ENCODE assay signal across 21 cellular contexts in genomic region chr12:109655578-109655977, GRCh38. TPM values are rescaled to one million over a fixed set of nuclear protein-coding genes. Genes with fewer than 3 reads are reported as not detected.
DNase-seq lines count a peak whose midpoint lies in the region; ATAC-seq and TF ChIP-seq lines count a peak whose summit lies in the region.
"Had no signal": no experiment of that assay in that cellular context is flagged by ENCODE, and none has a peak within 500 bp of the region (broad histone marks: within the 10 kb centered on the region; RNA-seq: fewer than 3 reads in every experiment).

No MANE protein-coding gene starts in this region.

- peaks cover 53% of the 10 kb centered on the region for H3K4me1 ChIP-seq in BE2C
- H3K4me1 ChIP-seq in BLaER1 treated with 17β-estradiol and CSF1 and Interleukin-3, amounts not matched to agents 10 nM and 100 nM: peaks cover 0 to 55% (median 36%) of the 10 kb centered on the region in 10 experiments; a peak in 15 of 20 replicates
- no peaks in the 10 kb centered on the region for H3K4me1 ChIP-seq in upper lobe of left lung
- H3K4me1 ChIP-seq: A549 had no signal

- DNase-seq in NCI-H2171 treated with DMSO at 0.1 percent for 48 hours (lab: John Stamatoyannopoulos, UW) (peak; percentile 26), NCI-H2171 (lab: John Stamatoyannopoulos, UW) (no peak), BE2C (peak; percentile 86), neural crest cell (ENCODE audit: low read depth, low spot score) (no peak), upper lobe of left lung (no peak)
- DNase-seq in activated CD4-positive, alpha-beta memory T cell treated with anti-CD3 and anti-CD28 coated beads, Interleukin-2, amount 10 ng/mL, durations not matched to agents 7 days and 5 days: no peak
- DNase-seq: 8988T; ACHN; AML-193; Calu3; CD4-positive, alpha-beta memory T cell; COR-L47; DMS79; EL; GDM1; GM23248; H7; HCEC 1CT had no signal

- no peak for TF ChIP-seq EP300 in upper lobe of left lung (IDR thresholded peaks at IDR 0.05)

- H3K4me3 Mint-ChIP-seq in neural crest cell: no peak overlapping the region
- H3K4me3 Mint-ChIP-seq in activated CD4-positive, alpha-beta memory T cell treated with anti-CD3 and anti-CD28 coated beads, Interleukin-2, amount 10 ng/mL, durations not matched to agents 7 days and 5 days: no peak overlapping the region
- H3K4me3 Mint-ChIP-seq: CD4-positive, alpha-beta memory T cell had no signal

- H3K4me1 Mint-ChIP-seq in neural crest cell: no peaks in the 10 kb centered on the region
- H3K4me1 Mint-ChIP-seq in activated CD4-positive, alpha-beta memory T cell treated with anti-CD3 and anti-CD28 coated beads, Interleukin-2, amount 10 ng/mL, durations not matched to agents 7 days and 5 days: no peaks in the 10 kb centered on the region
- H3K4me1 Mint-ChIP-seq: CD4-positive, alpha-beta memory T cell had no signal

- H3K9me3 ChIP-seq in BE2C (no peaks in the 10 kb centered on the region), upper lobe of left lung (no peaks in the 10 kb centered on the region)
- H3K9me3 ChIP-seq in BLaER1 treated with 17β-estradiol and CSF1 and Interleukin-3, amounts not matched to agents 10 nM and 100 nM (replicated peaks in 1 of 11): no peaks in the 10 kb centered on the region
- H3K9me3 ChIP-seq: A549 had no signal

- no peaks in the 10 kb centered on the region for H3K9me3 Mint-ChIP-seq in neural crest cell
- no peaks in the 10 kb centered on the region for H3K9me3 Mint-ChIP-seq in activated CD4-positive, alpha-beta memory T cell treated with anti-CD3 and anti-CD28 coated beads, Interleukin-2, amount 10 ng/mL, durations not matched to agents 7 days and 5 days
- H3K9me3 Mint-ChIP-seq: CD4-positive, alpha-beta memory T cell had no signal

- 80 to 84% methylated on average over 2 of the region's 2 CpGs for WGBS in upper lobe of left lung, 2 donors

- ATAC-seq in upper lobe of left lung (ENCODE audit: low FRiP score in 2 of 2): no peak
- ATAC-seq: A549, GM12878 had no signal

- no peaks in the 10 kb centered on the region for H3K36me3 Mint-ChIP-seq in neural crest cell (ENCODE audit: low read depth)
- H3K36me3 Mint-ChIP-seq in activated CD4-positive, alpha-beta memory T cell treated with anti-CD3 and anti-CD28 coated beads, Interleukin-2, amount 10 ng/mL, durations not matched to agents 7 days and 5 days (ENCODE audit: low read depth): no peaks in the 10 kb centered on the region
- H3K36me3 Mint-ChIP-seq: CD4-positive, alpha-beta memory T cell had no signal

- no peak overlapping the region for H3K4me3 ChIP-seq in BE2C (ENCODE audit: low read depth, low read length)
- H3K4me3 ChIP-seq in BLaER1 treated with 17β-estradiol and CSF1 and Interleukin-3, amounts not matched to agents 10 nM and 100 nM: no peak overlapping the region
- no peak overlapping the region for H3K4me3 ChIP-seq in upper lobe of left lung
- H3K4me3 ChIP-seq: A549, GM12878, GM23248 had no signal

- POLR2A ChIA-PET in activated CD4-positive, alpha-beta memory T cell treated with anti-CD3 and anti-CD28 coated beads, Interleukin-2, amount 10 ng/mL, durations not matched to agents 7 days and 5 days (lab: Charles Lee): no interaction called here

- peak overlapping the region; percentile 41 for H3K27ac Mint-ChIP-seq in neural crest cell (ENCODE audit: unreplicated experiment)
- no peak overlapping the region for H3K27ac Mint-ChIP-seq in activated CD4-positive, alpha-beta memory T cell treated with anti-CD3 and anti-CD28 coated beads, Interleukin-2, amount 10 ng/mL, durations not matched to agents 7 days and 5 days
- H3K27ac Mint-ChIP-seq: CD4-positive, alpha-beta memory T cell had no signal

- peak overlapping the region in 6 of 11 experiments; percentile 50 to 72 (median 68); a peak in 10 of 22 replicates for H3K4me2 ChIP-seq in BLaER1 treated with 17β-estradiol and CSF1 and Interleukin-3, amounts not matched to agents 10 nM and 100 nM
- H3K4me2 ChIP-seq: A549 had no signal

- H3K27me3 ChIP-seq in BE2C (no peaks in the 10 kb centered on the region), upper lobe of left lung (no peaks in the 10 kb centered on the region)
- no peaks in the 10 kb centered on the region for H3K27me3 ChIP-seq in BLaER1 treated with 17β-estradiol and CSF1 and Interleukin-3, amounts not matched to agents 10 nM and 100 nM

- TF ChIP-seq POLR2A in upper lobe of left lung (IDR thresholded peaks at IDR 0.05): no peak

- H3K27ac ChIP-seq in BLaER1 treated with 17β-estradiol and CSF1 and Interleukin-3, amounts not matched to agents 10 nM and 100 nM: no peak overlapping the region
- no peak overlapping the region for H3K27ac ChIP-seq in upper lobe of left lung
- H3K27ac ChIP-seq: A549, GM23248 had no signal

- 0 out of 22 replicates have a peak overlapping the region, but pooled peaks of 1 of the 11 experiments have one; percentile 7 for H3K9ac ChIP-seq in BLaER1 treated with 17β-estradiol and CSF1 and Interleukin-3, amounts not matched to agents 10 nM and 100 nM
- H3K9ac ChIP-seq: GM23248 had no signal

- peaks cover 7% of the 10 kb centered on the region for H3K27me3 Mint-ChIP-seq in neural crest cell (ENCODE audit: low read depth)
- H3K27me3 Mint-ChIP-seq in activated CD4-positive, alpha-beta memory T cell treated with anti-CD3 and anti-CD28 coated beads, Interleukin-2, amount 10 ng/mL, durations not matched to agents 7 days and 5 days: peaks cover 4% of the 10 kb centered on the region

- TF ChIP-seq CTCF in BE2C (IDR thresholded peaks at IDR 0.05; ENCODE audit: low read depth, low read length) (no peak), neural crest cell (conservative IDR thresholded peaks at IDR 0.05) (no peak), upper lobe of left lung (IDR thresholded peaks at IDR 0.05) (no peak)

- CTCF ChIA-PET in activated CD4-positive, alpha-beta memory T cell treated with anti-CD3 and anti-CD28 coated beads, Interleukin-2, amount 10 ng/mL, durations not matched to agents 7 days and 5 days (lab: Charles Lee): no interaction called here

- H3K36me3 ChIP-seq in BE2C (no peaks in the 10 kb centered on the region), upper lobe of left lung (no peaks in the 10 kb centered on the region)
- no peaks in the 10 kb centered on the region for H3K36me3 ChIP-seq in BLaER1 treated with 17β-estradiol and CSF1 and Interleukin-3, amounts not matched to agents 10 nM and 100 nM

- H4K20me1 ChIP-seq in BLaER1 treated with 17β-estradiol and CSF1 and Interleukin-3, amounts not matched to agents 10 nM and 100 nM: no peaks in the 10 kb centered on the region

RNA-seq across cellular contexts. Expression of gene FAM222A, which starts 58.0 kb away (rescaled TPM):
- 227 TPM for polyA plus RNA-seq in BE2C (2012; ENCODE audit: insufficient read depth, insufficient read length, low read depth)
- 12.5 and 13.9 TPM in 2 replicates for total RNA-seq in neural crest cell
- under 1 TPM; 0.28 to 0.43 TPM for total RNA-seq in activated CD4-positive, alpha-beta memory T cell treated with anti-CD3 and anti-CD28 coated beads, Interleukin-2, amount 10 ng/mL, durations not matched to agents 7 days and 5 days
- 1 to 10 TPM; 1.0 to 7.3 (median 3.7) TPM for total RNA-seq in upper lobe of left lung
- polyA plus RNA-seq: GM23248 had no signal

Comparison
In these comparisons a context has a peak if more than half of its experiments do, and no peak if none do; other contexts are left out.
1. DNase-seq: peak in NCI-H2171 treated with DMSO at 0.1 percent for 48 hours (single experiment) and BE2C (single experiment); none in NCI-H2171 (single experiment), neural crest cell (single experiment), activated CD4-positive, alpha-beta memory T cell treated with anti-CD3 and anti-CD28 coated beads, Interleukin-2, amount 10 ng/mL, durations not matched to agents 7 days and 5 days (single experiment) and upper lobe of left lung (0 of 2).